2 cellular contexts compared by ENCODE assay signal in the genomic region with DNA sequence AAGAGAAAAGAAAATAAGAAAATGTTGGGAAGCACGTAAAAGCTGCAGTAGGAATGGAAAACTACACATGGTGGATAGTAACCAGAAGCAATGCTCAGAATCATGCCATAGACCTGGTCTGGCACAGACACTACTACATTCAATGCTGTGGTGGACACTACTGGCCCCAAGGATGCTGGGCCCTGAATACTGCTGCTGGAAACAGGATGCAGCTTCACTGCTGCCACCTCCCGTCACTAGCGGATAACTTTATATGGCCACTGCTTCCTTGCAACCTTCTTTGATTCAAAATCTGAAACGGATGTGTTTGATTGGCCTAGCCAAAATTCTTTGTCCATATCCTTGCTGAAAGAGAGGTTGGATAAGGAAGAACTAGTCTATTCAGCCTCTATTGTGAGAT.
TF ChIP-seq lines count a peak whose summit lies in the region.

No MANE protein-coding gene starts in this region.

TF ChIP-seq in HCT116, 20 proteins besides CTCF, POLR2A, EP300 and RAD21:
- TF ChIP-seq SRF (IDR thresholded peaks at IDR 0.05; ENCODE audit: low read depth), result 0 out of 2 replicates have a peak, but pooled peaks have one; percentile 16
- TF ChIP-seq FOSL1 (IDR thresholded peaks at IDR 0.05; ENCODE audit: low read depth), result no peak
- TF ChIP-seq TCF7L2 (IDR thresholded peaks at IDR 0.05; ENCODE audit: borderline replicate concordance, extremely low read depth, insufficient read depth, insufficient read length), result no peak

TF ChIP-seq in K562, 482 proteins besides CTCF, POLR2A, EP300 and RAD21:
- TF ChIP-seq SRF (CRISPR knock-in tag; IDR thresholded peaks at IDR 0.05) (peak in 1 of 2 experiments; percentile 32; a peak in 1 of 4 replicates), LEF1 (IDR thresholded peaks at IDR 0.05) (no peak)
